Comparison of ENCODE assay signal across 8 cellular contexts in genomic region chr3:48428863-48429415, GRCh38. TPM values are rescaled to one million over a fixed set of nuclear protein-coding genes. Genes with fewer than 3 reads are reported as not detected.
DNase-seq lines count a peak whose midpoint lies in the region; ATAC-seq and TF ChIP-seq lines count a peak whose summit lies in the region.

No MANE protein-coding gene starts in this region.

- H3K4me1 ChIP-seq in lung (ENCODE audit: control insufficient read depth in 2 of 2, insufficient read depth in 2 of 2, low read length in 2 of 2), result peaks cover 0 to 24% of the 10 kb centered on the region in 2 donors
- H3K4me1 ChIP-seq in thymus (ENCODE audit: control insufficient read depth, insufficient read depth, low read length), result peaks cover 9% of the 10 kb centered on the region

- peaks cover 0 to 17% of the 10 kb centered on the region in 2 donors for H3K36me3 ChIP-seq in lung (ENCODE audit: control insufficient read depth in 2 of 2, insufficient read depth in 2 of 2, low read length in 2 of 2)
- peaks cover 18% of the 10 kb centered on the region for H3K36me3 ChIP-seq in thymus (ENCODE audit: control insufficient read depth, insufficient read depth)

- H3K27me3 ChIP-seq in dorsolateral prefrontal cortex, result no peaks in the 10 kb centered on the region
- no peaks in the 10 kb centered on the region for H3K27me3 ChIP-seq in lung (ENCODE audit: control insufficient read depth, insufficient read depth)
- H3K27me3 ChIP-seq in thymus (ENCODE audit: control insufficient read depth, insufficient read depth), result peaks cover 4% of the 10 kb centered on the region

- no peak for DNase-seq in Right ventricle myocardium inferior (ENCODE audit: missing footprints)
- no peak for DNase-seq in cardiac septum (ENCODE audit: low spot score)
- peak; percentile 11 for DNase-seq in NCI-H345 treated with DMSO at 0.1 percent for 48 hours (lab: John Stamatoyannopoulos, UW; ENCODE audit: unreplicated experiment)
- peak in 5 of 10 donors; percentile 52 to 69 (median 66) for DNase-seq in dorsolateral prefrontal cortex
- no peak for DNase-seq in lung (ENCODE audit: low spot score)
- no peak for DNase-seq in NCI-H187 treated with DMSO at 0.1 percent for 48 hours (lab: John Stamatoyannopoulos, UW)
- no peak for DNase-seq in D341Med (ENCODE audit: low spot score)

- TF ChIP-seq CTCF in dorsolateral prefrontal cortex (IDR thresholded peaks at IDR 0.05 in 54 of 56, conservative IDR thresholded peaks at IDR 0.05 in 2 of 56; ENCODE audit: low read depth in 1 of 56, partially characterized antibody in 56 of 56) (peak in 2 of 56 donors; percentile 16 to 20), lung (IDR thresholded peaks at IDR 0.05; ENCODE audit: control extremely low read depth, extremely low read depth) (no peak)

- peak overlapping the region; percentile 91 to 100 (median 97) for H3K27ac ChIP-seq in dorsolateral prefrontal cortex
- H3K27ac ChIP-seq in lung (ENCODE audit: low read depth in 1 of 2, low read length in 1 of 2), result peak overlapping the region; percentile 89 to 95
- H3K27ac ChIP-seq in thymus (ENCODE audit: low read depth), result peak overlapping the region; percentile 64

- ATAC-seq in Right ventricle myocardium inferior, result peak; percentile 0
- peak; percentile 6 for ATAC-seq in lung (ENCODE audit: insufficient read depth, low FRiP score)

- 1% methylated on average over 34 to 65 of the region's 65 CpGs for WGBS in lung, 2 donors
- 1% methylated on average over 65 of the region's 65 CpGs for WGBS in thymus

- H3K4me3 ChIP-seq in dorsolateral prefrontal cortex (peak overlapping the region; percentile 51 to 94 (median 78)), lung (peak overlapping the region; percentile 57), thymus (ENCODE audit: low read length) (peak overlapping the region; percentile 79)

- intact Hi-C loops in Right ventricle myocardium inferior (cut with DNase I) (no loop called here), cardiac septum (cut with DNase I) (no loop called here), dorsolateral prefrontal cortex (cut with DNase I) (no loop called here)

- H3K9me3 ChIP-seq in lung (ENCODE audit: control insufficient read depth in 2 of 2, insufficient read depth in 1 of 2, low read length in 1 of 2) (no peaks in the 10 kb centered on the region), thymus (ENCODE audit: control insufficient read depth) (no peaks in the 10 kb centered on the region)

RNA-seq across cellular contexts. Expression of gene PLXNB1, which starts 0.9 kb away (rescaled TPM):
- total RNA-seq in Right ventricle myocardium inferior, result 45.4 TPM
- total RNA-seq in cardiac septum, result 43.4 TPM
- 100 to 1,000 TPM in 116 of 120 experiments, 10 to 100 TPM in 4; 88.5 to 492 (median 177) TPM for total RNA-seq in dorsolateral prefrontal cortex
- 100 to 1,000 TPM in 1 of 2 donors, 10 to 100 TPM in 1; 89.8 to 123 TPM for total RNA-seq in lung
- polyA plus RNA-seq in lung, result 10 to 100 TPM; 36.0 to 82.4 TPM
- polyA plus RNA-seq in thymus, result 112 TPM

RNA-seq across cellular contexts. Expression of gene CCDC51, which starts 11.0 kb away (rescaled TPM):
- 13.3 TPM for total RNA-seq in Right ventricle myocardium inferior
- total RNA-seq in cardiac septum, result 8.9 TPM
- total RNA-seq in dorsolateral prefrontal cortex, result 10 to 100 TPM in 60 of 120 experiments, 1 to 10 TPM in 60; 5.5 to 17.7 (median 10.0) TPM
- total RNA-seq in lung, result 10 to 100 TPM in 1 of 2 donors, 1 to 10 TPM in 1; 8.4 to 14.4 TPM
- polyA plus RNA-seq in lung, result 10 to 100 TPM in 1 of 2 donors, 1 to 10 TPM in 1; 6.6 to 13.8 TPM
- polyA plus RNA-seq in thymus, result 14.1 TPM

RNA-seq across cellular contexts. Expression of gene TMA7, which starts 11.1 kb away (rescaled TPM):
- total RNA-seq in Right ventricle myocardium inferior (251 TPM), cardiac septum (192 TPM), dorsolateral prefrontal cortex (100 to 1,000 TPM; 127 to 251 (median 193) TPM), lung (100 to 1,000 TPM; 152 to 176 TPM)
- polyA plus RNA-seq in lung (100 to 1,000 TPM; 302 to 985 TPM), thymus (735 TPM)

RNA-seq across cellular contexts. Expression of gene ATRIP, which starts 17.6 kb away (rescaled TPM):
- total RNA-seq in Right ventricle myocardium inferior, result 3.2 TPM
- total RNA-seq in cardiac septum, result 4.1 TPM
- 10 to 100 TPM in 5 of 120 experiments, 1 to 10 TPM in 115; 3.5 to 10.4 (median 6.0) TPM for total RNA-seq in dorsolateral prefrontal cortex
- 1 to 10 TPM; 7.1 to 7.6 TPM for total RNA-seq in lung
- 1 to 10 TPM; 4.8 to 5.4 TPM for polyA plus RNA-seq in lung
- polyA plus RNA-seq in thymus, result 8.4 TPM

RNA-seq across cellular contexts. Expression of gene FBXW12, which starts 56.9 kb away (rescaled TPM):
- total RNA-seq in Right ventricle myocardium inferior, result not detected
- not detected for total RNA-seq in cardiac septum
- 1 to 10 TPM in 107 of 120 experiments, under 1 TPM in 13; 0.40 to 4.1 (median 1.8) TPM for total RNA-seq in dorsolateral prefrontal cortex
- total RNA-seq in lung, result not detected
- polyA plus RNA-seq in lung, result not detected
- polyA plus RNA-seq in thymus, result 0.07 TPM
